ENCODE assay signal across 28 cellular contexts in the genomic region with DNA sequence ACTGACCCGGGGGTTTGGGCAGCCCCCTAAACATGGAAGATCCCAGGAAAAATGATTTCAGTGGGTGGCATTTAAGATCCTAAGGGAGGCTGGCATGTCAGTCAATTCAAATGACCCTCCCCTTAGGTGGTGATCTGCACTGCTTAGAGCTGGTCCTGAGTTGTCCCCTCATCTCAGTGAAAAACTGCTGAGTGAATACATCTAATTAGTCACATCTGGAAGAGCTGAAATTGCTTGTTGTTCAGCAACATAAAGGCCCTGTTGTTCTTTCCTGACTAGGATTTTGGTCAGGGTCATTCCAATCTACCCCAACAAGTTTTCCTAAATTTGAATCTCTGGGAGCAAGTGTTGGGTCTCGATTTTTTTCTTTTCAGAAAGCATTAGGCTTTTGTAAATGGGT.
"Had no signal": no experiment of that assay in that cellular context is flagged by ENCODE, and none has a peak within 500 bp of the region (broad histone marks: within the 10 kb centered on the region; RNA-seq: fewer than 3 reads in every experiment).

No MANE protein-coding gene starts in this region.

- H3K4me3 ChIP-seq: ascending aorta, body of pancreas, SJCRH30 had no signal

- H3K27me3 ChIP-seq: ascending aorta, body of pancreas, SJCRH30 had no signal

- H3K36me3 ChIP-seq: ascending aorta, SJCRH30 had no signal

- H3K27me3 Mint-ChIP-seq: activated CD4-positive, alpha-beta T cell treated with anti-CD3 and anti-CD28 coated beads, Interleukin-2, amount 10 ng/mL, durations not matched to agents 24 days and 14 days; activated CD8-positive, alpha-beta memory T cell treated with anti-CD3 and anti-CD28 coated beads, Interleukin-2, amount 10 ng/mL, durations not matched to agents 7 days and 5 days; activated naive CD4-positive, alpha-beta T cell treated with anti-CD3 and anti-CD28 coated beads, Interleukin-2, amount 50 U/mL, for 24 hours had no signal

- H3K9me3 Mint-ChIP-seq: activated B cell treated with CpG ODN at 0.5 μM for 24 hours; activated CD4-positive, alpha-beta T cell treated with anti-CD3 and anti-CD28 coated beads, Interleukin-2, amount 10 ng/mL, durations not matched to agents 24 days and 14 days; activated naive CD4-positive, alpha-beta T cell treated with anti-CD3 and anti-CD28 coated beads, Interleukin-2, amount 50 U/mL, for 24 hours; activated T-cell treated with anti-CD3 and anti-CD28 coated beads, Interleukin-2, amount 50 U/mL, for 24 hours; activated T-helper 1 cell treated with anti-CD3 and anti-CD28 coated beads, Interleukin-12 subunit alpha, Interleukin-12 subunit beta, Interleukin-2, Interleukin-4 antibody, amounts not matched to agents 30 ng/mL and 10 ng/mL and 1 ng/mL, durations not matched to agents 14 hours and 24 hours and 36 hours; IgD-negative memory B cell; T-helper 1 cell treated with Interleukin-12 subunit alpha and Interleukin-12 subunit beta and Interleukin-4 antibody, amounts not matched to agents 30 μg/mL and 1 μg/mL, for 36 hours had no signal

- H3K36me3 Mint-ChIP-seq: activated CD8-positive, alpha-beta memory T cell treated with anti-CD3 and anti-CD28 coated beads, Interleukin-2, amount 10 ng/mL, durations not matched to agents 7 days and 5 days; activated naive CD4-positive, alpha-beta T cell treated with anti-CD3 and anti-CD28 coated beads, Interleukin-2, amount 50 U/mL, for 24 hours; IgD-negative memory B cell had no signal

- H3K4me1 Mint-ChIP-seq: activated B cell treated with CpG ODN at 0.5 μM for 24 hours; activated CD4-positive, alpha-beta T cell treated with anti-CD3 and anti-CD28 coated beads, Interleukin-2, amount 10 ng/mL, durations not matched to agents 24 days and 14 days; activated CD8-positive, alpha-beta memory T cell treated with anti-CD3 and anti-CD28 coated beads, Interleukin-2, amount 10 ng/mL, durations not matched to agents 7 days and 5 days; activated naive CD4-positive, alpha-beta T cell treated with anti-CD3 and anti-CD28 coated beads, Interleukin-2, amount 50 U/mL, for 24 hours; IgD-negative memory B cell had no signal

- H3K4me1 ChIP-seq: ascending aorta, body of pancreas had no signal

- H3K4me3 Mint-ChIP-seq: activated B cell treated with CpG ODN at 0.5 μM for 24 hours; activated CD4-positive, alpha-beta T cell treated with anti-CD3 and anti-CD28 coated beads, Interleukin-2, amount 10 ng/mL, durations not matched to agents 24 days and 14 days; activated CD8-positive, alpha-beta memory T cell treated with anti-CD3 and anti-CD28 coated beads, Interleukin-2, amount 10 ng/mL, durations not matched to agents 7 days and 5 days; activated naive CD4-positive, alpha-beta T cell treated with anti-CD3 and anti-CD28 coated beads, Interleukin-2, amount 50 U/mL, for 24 hours; activated T-cell treated with anti-CD3 and anti-CD28 coated beads, Interleukin-2, amount 50 U/mL, for 24 hours; activated T-helper 1 cell treated with anti-CD3 and anti-CD28 coated beads, Interleukin-12 subunit alpha, Interleukin-12 subunit beta, Interleukin-2, Interleukin-4 antibody, amounts not matched to agents 30 ng/mL and 10 ng/mL and 1 ng/mL, durations not matched to agents 14 hours and 24 hours and 36 hours; IgD-negative memory B cell; T-helper 1 cell treated with Interleukin-12 subunit alpha and Interleukin-12 subunit beta and Interleukin-4 antibody, amounts not matched to agents 30 μg/mL and 1 μg/mL, for 36 hours had no signal

- H3K27ac Mint-ChIP-seq: activated B cell treated with CpG ODN at 0.5 μM for 24 hours; activated CD4-positive, alpha-beta T cell treated with anti-CD3 and anti-CD28 coated beads, Interleukin-2, amount 10 ng/mL, durations not matched to agents 24 days and 14 days; activated CD8-positive, alpha-beta memory T cell treated with anti-CD3 and anti-CD28 coated beads, Interleukin-2, amount 10 ng/mL, durations not matched to agents 7 days and 5 days; activated naive CD4-positive, alpha-beta T cell treated with anti-CD3 and anti-CD28 coated beads, Interleukin-2, amount 50 U/mL, for 24 hours; activated T-cell treated with anti-CD3 and anti-CD28 coated beads, Interleukin-2, amount 50 U/mL, for 24 hours; activated T-helper 1 cell treated with anti-CD3 and anti-CD28 coated beads, Interleukin-12 subunit alpha, Interleukin-12 subunit beta, Interleukin-2, Interleukin-4 antibody, amounts not matched to agents 30 ng/mL and 10 ng/mL and 1 ng/mL, durations not matched to agents 14 hours and 24 hours and 36 hours; IgD-negative memory B cell; T-helper 1 cell treated with Interleukin-12 subunit alpha and Interleukin-12 subunit beta and Interleukin-4 antibody, amounts not matched to agents 30 μg/mL and 1 μg/mL, for 36 hours had no signal

- ATAC-seq: activated CD8-positive, alpha-beta memory T cell treated with anti-CD3 and anti-CD28 coated beads, Interleukin-2, amount 10 ng/mL, durations not matched to agents 7 days and 5 days; body of pancreas; Panc1 had no signal

- DNase-seq: activated B cell treated with CpG ODN at 0.5 μM for 24 hours; activated CD4-positive, alpha-beta T cell treated with anti-CD3 and anti-CD28 coated beads for 1 hour; activated CD4-positive, alpha-beta T cell treated with anti-CD3 and anti-CD28 coated beads, Interleukin-2, amount 10 ng/mL, durations not matched to agents 24 days and 14 days; activated CD4-positive, alpha-beta T cell treated with anti-CD3 and anti-CD28 coated beads, Interleukin-2, amount 50 U/mL, for 48 hours; activated CD8-positive, alpha-beta memory T cell treated with anti-CD3 and anti-CD28 coated beads, Interleukin-2, amount 10 ng/mL, durations not matched to agents 7 days and 5 days; activated effector memory CD4-positive, alpha-beta T cell treated with Interleukin-2 at 50 U/mL for 16 hours; activated naive CD4-positive, alpha-beta T cell; activated T-cell treated with anti-CD3 and anti-CD28 coated beads, Interleukin-2, amount 50 U/mL, for 24 hours; body of pancreas; KG1; NCI-H1092; NCI-H1417; NCI-H1930; NCI-H2171; NCI-H2227 treated with DMSO at 0.1 percent for 48 hours; NCI-H510A; NCI-H69; NK-92 treated with Interleukin-12 subunit alpha and Interleukin-12 subunit beta, amount 100 ng/mL, for 24 hours; OCI-M1; Right ventricle myocardium superior; RPMI8226 had no signal

- H3K27ac ChIP-seq: ascending aorta, body of pancreas, SJCRH30 had no signal
